Comparison of ENCODE assay signal across 8 cellular contexts in the genomic region with DNA sequence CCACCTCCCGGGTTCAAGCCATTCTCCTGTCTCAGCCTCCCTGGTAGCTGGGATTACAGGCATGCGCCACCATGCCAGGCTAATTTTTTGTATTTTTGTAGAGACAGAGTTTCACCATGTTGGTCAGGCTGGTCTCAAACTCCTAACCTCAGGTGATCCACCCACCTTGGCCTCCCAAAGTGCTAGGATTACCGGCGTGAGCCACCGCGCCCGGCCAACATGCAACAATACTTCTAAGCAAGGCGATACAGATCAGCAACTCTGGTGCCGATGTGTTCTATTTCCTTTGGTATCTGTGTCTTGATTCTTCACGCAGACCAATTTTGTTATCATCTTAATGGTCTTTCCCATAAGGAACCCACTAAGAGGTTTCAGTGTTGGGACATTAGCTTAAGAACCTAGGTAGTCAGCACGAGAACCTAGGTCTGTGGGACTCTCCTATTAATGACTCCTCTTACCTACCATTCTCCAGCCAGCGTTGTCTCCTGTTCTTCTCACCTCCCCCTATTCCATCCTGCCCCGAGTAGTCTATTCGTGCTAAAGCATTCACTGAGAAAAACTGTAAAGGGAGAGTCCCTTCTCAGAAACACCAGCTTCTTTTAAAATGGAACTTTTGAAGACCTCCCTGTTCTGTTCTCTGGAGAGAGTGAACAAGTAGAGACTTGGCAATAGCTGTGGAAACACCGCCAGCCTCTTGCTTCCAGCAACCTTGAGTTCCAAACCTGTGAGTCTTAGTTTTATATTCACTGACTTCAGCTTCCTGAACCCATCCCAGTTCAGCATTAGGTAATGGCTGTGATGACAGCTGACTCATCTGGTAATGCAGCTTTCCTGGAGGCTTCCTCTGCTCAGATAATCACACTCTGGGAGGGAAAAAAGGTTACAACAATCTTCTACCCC.
DNase-seq lines count a peak whose midpoint lies in the region; ATAC-seq and TF ChIP-seq lines count a peak whose summit lies in the region.

No MANE protein-coding gene starts in this region.

- H3K9me3 Mint-ChIP-seq in activated CD4-positive, alpha-beta T cell treated with anti-CD3 and anti-CD28 coated beads for 36 hours (ENCODE audit: low read depth), result peaks cover 1% of the 10 kb centered on the region

- H3K27me3 ChIP-seq in SK-N-SH (ENCODE audit: insufficient read depth) (no peaks in the 10 kb centered on the region), heart right ventricle (no peaks in the 10 kb centered on the region)

- H3K27me3 Mint-ChIP-seq in activated CD4-positive, alpha-beta T cell treated with anti-CD3 and anti-CD28 coated beads for 36 hours, result no peaks in the 10 kb centered on the region

- ATAC-seq in heart right ventricle, result peak in 7 of 8 donors; percentile 38 to 96 (median 75)
- ATAC-seq in activated CD4-positive, alpha-beta T cell treated with anti-CD3 and anti-CD28 coated beads for 36 hours, result no peak
- no peak for ATAC-seq in HG02623 (IDR thresholded peaks at IDR 0.05; ENCODE audit: unreplicated experiment)

- CTCF ChIA-PET in SK-N-SH (lab: Yijun Ruan, JAX), result interaction anchor here (0.9 to 2.6 kb wide), 2 partner anchors 8 to 26 kb away, joined by 3 to 13 read pairs; no protein-coding TSS in a partner anchor
- CTCF ChIA-PET in activated CD4-positive, alpha-beta T cell treated with anti-CD3 and anti-CD28 coated beads for 36 hours (lab: Charles Lee), result interaction anchor here (0.9 kb wide), 1 partner anchor 21 kb away, joined by 3 read pairs; no protein-coding TSS in a partner anchor

- H3K27ac Mint-ChIP-seq in activated CD4-positive, alpha-beta T cell treated with anti-CD3 and anti-CD28 coated beads for 36 hours, result no peak overlapping the region

- POLR2A ChIA-PET in SK-N-SH (lab: Yijun Ruan, JAX), result no interaction called here
- POLR2A ChIA-PET in activated CD4-positive, alpha-beta T cell treated with anti-CD3 and anti-CD28 coated beads for 36 hours (lab: Charles Lee), result no interaction called here

- H3K4me1 Mint-ChIP-seq in activated CD4-positive, alpha-beta T cell treated with anti-CD3 and anti-CD28 coated beads for 36 hours, result no peaks in the 10 kb centered on the region

- peak overlapping the region; percentile 58 for H3K9ac ChIP-seq in SK-N-SH

- DNase-seq in ELR (ENCODE audit: low read depth), result peak; percentile 99
- no peak for DNase-seq in SK-N-SH
- DNase-seq in heart right ventricle, result peak in 1 of 2 donors; percentile 8
- peak; percentile 94 for DNase-seq in skeletal muscle cell (ENCODE audit: low read depth)
- no peak for DNase-seq in activated CD4-positive, alpha-beta T cell treated with anti-CD3 and anti-CD28 coated beads for 36 hours
- DNase-seq in effector CD8-positive, alpha-beta T cell (lab: John Stamatoyannopoulos, UW), result no peak
- no peak for DNase-seq in activated CD4-positive, alpha-beta T cell treated with anti-CD3 and anti-CD28 coated beads for 48 hours

- H3K4me1 ChIP-seq in SK-N-SH (ENCODE audit: control insufficient read depth in 1 of 2, insufficient read depth in 2 of 2, low read depth in 1 of 2, low read length in 1 of 2), result peaks cover 0 to 19% of the 10 kb centered on the region in 2 experiments; a peak in 3 of 4 replicates
- peaks cover 0 to 12% (median 0%) of the 10 kb centered on the region in 9 donors for H3K4me1 ChIP-seq in heart right ventricle

- H3K9me2 ChIP-seq in SK-N-SH, result no peaks in the 10 kb centered on the region

- peak overlapping the region; percentile 48; the same call in 1 of the 2 replicates for H2AFZ ChIP-seq in SK-N-SH (ENCODE audit: low read depth)

- peak in 1 of 2 experiments; percentile 93; a peak in 1 of 4 replicates for TF ChIP-seq EP300 in SK-N-SH (IDR thresholded peaks at IDR 0.05; ENCODE audit: borderline replicate concordance in 1 of 2, low read depth in 1 of 2, low read length in 1 of 2)

- peaks cover 0 to 2% of the 10 kb centered on the region in 2 experiments for H3K36me3 ChIP-seq in SK-N-SH (replicated peaks in 1 of 2; ENCODE audit: control insufficient read depth in 1 of 2, insufficient read depth in 2 of 2, low read length in 1 of 2)
- peaks cover 0 to 4% (median 0%) of the 10 kb centered on the region in 9 donors for H3K36me3 ChIP-seq in heart right ventricle

- H3K36me3 Mint-ChIP-seq in activated CD4-positive, alpha-beta T cell treated with anti-CD3 and anti-CD28 coated beads for 36 hours (ENCODE audit: low read depth), result no peaks in the 10 kb centered on the region

- intact Hi-C loops in heart right ventricle (cut with DNase I), result loop anchor here in 1 of 10 donors (10.0 kb wide), 1 partner anchor 54 kb away; no protein-coding TSS in a partner anchor
- intact Hi-C loops in activated CD4-positive, alpha-beta T cell treated with anti-CD3 and anti-CD28 coated beads for 36 hours (cut with DNase I, micrococcal nuclease), result no loop called here

- H3K4me2 ChIP-seq in SK-N-SH, result peak overlapping the region; percentile 71

- H3K27ac ChIP-seq in SK-N-SH (ENCODE audit: low read depth in 2 of 2, low read length in 1 of 2) (peak overlapping the region; percentile 45 to 97; a peak in 3 of 4 replicates), heart right ventricle (peak overlapping the region in 1 of 10 donors; percentile 7)

- WGBS in SK-N-SH (ENCODE audit: low lambda C conversion rate), result 79% methylated on average over 15 of the region's 15 CpGs
- 84 to 86% methylated on average over 15 of the region's 15 CpGs for WGBS in heart right ventricle, 2 donors

- H3K9me3 ChIP-seq in SK-N-SH (no peaks in the 10 kb centered on the region), heart right ventricle (peaks cover 0 to 4% (median 0%) of the 10 kb centered on the region in 11 donors)

- no peak for TF ChIP-seq RAD21 in SK-N-SH (IDR thresholded peaks at IDR 0.05; ENCODE audit: low read length)

- no peaks in the 10 kb centered on the region for H4K20me1 ChIP-seq in SK-N-SH (ENCODE audit: insufficient read depth)

- peaks cover 42% of the 10 kb centered on the region for H3F3A ChIP-seq in SK-N-SH (replicated peaks; ENCODE audit: insufficient read depth)

- H3K4me3 ChIP-seq in SK-N-SH (ENCODE audit: low read depth in 2 of 2, low read length in 1 of 2) (peak overlapping the region in 1 of 2 experiments; percentile 30; a peak in 1 of 4 replicates), heart right ventricle (no peak overlapping the region), skeletal muscle cell (ENCODE audit: low read depth, low read length) (no peak overlapping the region)

- no peak overlapping the region for H3K4me3 Mint-ChIP-seq in activated CD4-positive, alpha-beta T cell treated with anti-CD3 and anti-CD28 coated beads for 36 hours

- TF ChIP-seq CTCF in SK-N-SH (IDR thresholded peaks at IDR 0.05), result no peak
- TF ChIP-seq CTCF in heart right ventricle (IDR thresholded peaks at IDR 0.05), result no peak

- H3K79me2 ChIP-seq in SK-N-SH (ENCODE audit: insufficient read depth), result no peaks in the 10 kb centered on the region

TF ChIP-seq in SK-N-SH, 30 proteins besides CTCF, POLR2A, EP300 and RAD21 (continues in another document):
- TF ChIP-seq, protein P1, sequence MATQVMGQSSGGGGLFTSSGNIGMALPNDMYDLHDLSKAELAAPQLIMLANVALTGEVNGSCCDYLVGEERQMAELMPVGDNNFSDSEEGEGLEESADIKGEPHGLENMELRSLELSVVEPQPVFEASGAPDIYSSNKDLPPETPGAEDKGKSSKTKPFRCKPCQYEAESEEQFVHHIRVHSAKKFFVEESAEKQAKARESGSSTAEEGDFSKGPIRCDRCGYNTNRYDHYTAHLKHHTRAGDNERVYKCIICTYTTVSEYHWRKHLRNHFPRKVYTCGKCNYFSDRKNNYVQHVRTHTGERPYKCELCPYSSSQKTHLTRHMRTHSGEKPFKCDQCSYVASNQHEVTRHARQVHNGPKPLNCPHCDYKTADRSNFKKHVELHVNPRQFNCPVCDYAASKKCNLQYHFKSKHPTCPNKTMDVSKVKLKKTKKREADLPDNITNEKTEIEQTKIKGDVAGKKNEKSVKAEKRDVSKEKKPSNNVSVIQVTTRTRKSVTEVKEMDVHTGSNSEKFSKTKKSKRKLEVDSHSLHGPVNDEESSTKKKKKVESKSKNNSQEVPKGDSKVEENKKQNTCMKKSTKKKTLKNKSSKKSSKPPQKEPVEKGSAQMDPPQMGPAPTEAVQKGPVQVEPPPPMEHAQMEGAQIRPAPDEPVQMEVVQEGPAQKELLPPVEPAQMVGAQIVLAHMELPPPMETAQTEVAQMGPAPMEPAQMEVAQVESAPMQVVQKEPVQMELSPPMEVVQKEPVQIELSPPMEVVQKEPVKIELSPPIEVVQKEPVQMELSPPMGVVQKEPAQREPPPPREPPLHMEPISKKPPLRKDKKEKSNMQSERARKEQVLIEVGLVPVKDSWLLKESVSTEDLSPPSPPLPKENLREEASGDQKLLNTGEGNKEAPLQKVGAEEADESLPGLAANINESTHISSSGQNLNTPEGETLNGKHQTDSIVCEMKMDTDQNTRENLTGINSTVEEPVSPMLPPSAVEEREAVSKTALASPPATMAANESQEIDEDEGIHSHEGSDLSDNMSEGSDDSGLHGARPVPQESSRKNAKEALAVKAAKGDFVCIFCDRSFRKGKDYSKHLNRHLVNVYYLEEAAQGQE (IDR thresholded peaks at IDR 0.05; ENCODE audit: low read depth, low read length), result peak; percentile 40; the same call in 1 of the 2 replicates
- TF ChIP-seq SIN3A (IDR thresholded peaks at IDR 0.05; ENCODE audit: borderline replicate concordance, low read depth, low read length) (peak; percentile 86; the same call in 1 of the 2 replicates), RFX5 (IDR thresholded peaks at IDR 0.05; ENCODE audit: low read length) (no peak), MXI1 (IDR thresholded peaks at IDR 0.05; ENCODE audit: low read depth, low read length) (no peak), NFIC (IDR thresholded peaks at IDR 0.05; ENCODE audit: borderline replicate concordance) (peak; percentile 89), NRF1 (IDR thresholded peaks at IDR 0.05; ENCODE audit: low read depth, low read length) (no peak)
- TF ChIP-seq, protein P2, sequence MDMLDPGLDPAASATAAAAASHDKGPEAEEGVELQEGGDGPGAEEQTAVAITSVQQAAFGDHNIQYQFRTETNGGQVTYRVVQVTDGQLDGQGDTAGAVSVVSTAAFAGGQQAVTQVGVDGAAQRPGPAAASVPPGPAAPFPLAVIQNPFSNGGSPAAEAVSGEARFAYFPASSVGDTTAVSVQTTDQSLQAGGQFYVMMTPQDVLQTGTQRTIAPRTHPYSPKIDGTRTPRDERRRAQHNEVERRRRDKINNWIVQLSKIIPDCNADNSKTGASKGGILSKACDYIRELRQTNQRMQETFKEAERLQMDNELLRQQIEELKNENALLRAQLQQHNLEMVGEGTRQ (IDR thresholded peaks at IDR 0.05; ENCODE audit: borderline replicate concordance, low read depth, low read length), result no peak
- TF ChIP-seq, protein P3, sequence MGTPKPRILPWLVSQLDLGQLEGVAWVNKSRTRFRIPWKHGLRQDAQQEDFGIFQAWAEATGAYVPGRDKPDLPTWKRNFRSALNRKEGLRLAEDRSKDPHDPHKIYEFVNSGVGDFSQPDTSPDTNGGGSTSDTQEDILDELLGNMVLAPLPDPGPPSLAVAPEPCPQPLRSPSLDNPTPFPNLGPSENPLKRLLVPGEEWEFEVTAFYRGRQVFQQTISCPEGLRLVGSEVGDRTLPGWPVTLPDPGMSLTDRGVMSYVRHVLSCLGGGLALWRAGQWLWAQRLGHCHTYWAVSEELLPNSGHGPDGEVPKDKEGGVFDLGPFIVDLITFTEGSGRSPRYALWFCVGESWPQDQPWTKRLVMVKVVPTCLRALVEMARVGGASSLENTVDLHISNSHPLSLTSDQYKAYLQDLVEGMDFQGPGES (IDR thresholded peaks at IDR 0.05; ENCODE audit: low read depth, low read length), result no peak

Comparison
In these comparisons a context has a peak if more than half of its experiments do, and no peak if none do; other contexts are left out.
1. DNase-seq: peak in ELR (single experiment) and skeletal muscle cell (single experiment); none in SK-N-SH (single experiment), activated CD4-positive, alpha-beta T cell treated with anti-CD3 and anti-CD28 coated beads for 36 hours (single experiment), effector CD8-positive, alpha-beta T cell (single experiment) and activated CD4-positive, alpha-beta T cell treated with anti-CD3 and anti-CD28 coated beads for 48 hours (single experiment).
2. ATAC-seq: peak in heart right ventricle (7 of 8); none in activated CD4-positive, alpha-beta T cell treated with anti-CD3 and anti-CD28 coated beads for 36 hours (single experiment) and HG02623 (single experiment).